In the genomic region with DNA sequence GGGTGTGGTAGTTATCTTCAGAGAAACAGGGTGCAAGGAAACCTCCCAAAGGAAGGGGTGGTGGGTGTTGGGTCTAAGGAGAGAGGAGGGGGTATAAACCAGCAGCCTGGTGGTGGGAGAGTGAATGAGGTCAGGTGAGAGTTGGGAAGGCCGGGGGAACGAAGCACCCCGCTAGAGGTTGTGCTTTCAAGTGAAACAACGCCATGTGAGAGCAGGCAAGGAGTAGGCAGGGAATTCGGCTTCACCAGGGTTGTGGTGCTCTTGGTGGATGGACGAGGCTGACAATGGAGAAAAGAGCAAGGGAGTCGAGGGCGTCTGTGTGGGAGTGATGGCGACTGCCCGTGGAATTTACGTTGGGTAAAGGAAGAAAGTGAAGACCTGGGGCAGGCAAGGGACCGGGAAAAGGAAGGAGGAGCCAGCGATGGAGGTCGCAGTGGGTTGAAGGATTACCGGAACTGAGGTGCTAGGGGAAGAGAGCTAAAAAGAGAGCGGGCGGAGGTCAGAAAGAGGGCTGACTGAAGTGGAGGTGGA, we compare ENCODE assay signal across 21 cellular contexts. TPM values are rescaled to one million over a fixed set of nuclear protein-coding genes. Genes with fewer than 3 reads are reported as not detected.
DNase-seq lines count a peak whose midpoint lies in the region; ATAC-seq, FAIRE-seq and TF ChIP-seq lines count a peak whose summit lies in the region.
"Had no signal": no experiment of that assay in that cellular context is flagged by ENCODE, and none has a peak within 500 bp of the region (broad histone marks: within the 10 kb centered on the region; RNA-seq: fewer than 3 reads in every experiment).

No MANE protein-coding gene starts in this region.

- H3K27me3 ChIP-seq in GM23338 (ENCODE audit: insufficient read depth), result peaks cover 72% of the 10 kb centered on the region
- peaks cover 71% of the 10 kb centered on the region for H3K27me3 ChIP-seq in neural progenitor cell
- H3K27me3 ChIP-seq in pancreas, result peaks cover 0 to 12% (median 0%) of the 10 kb centered on the region in 4 donors

- no peaks in the 10 kb centered on the region for H3K79me2 ChIP-seq in GM23338 (replicated peaks; ENCODE audit: insufficient read depth)
- no peaks in the 10 kb centered on the region for H3K79me2 ChIP-seq in neural progenitor cell (ENCODE audit: low read depth)

- H3K4me2 ChIP-seq in GM23338 (peak overlapping the region; percentile 88), neural progenitor cell (peak overlapping the region; percentile 73)
- H3K4me2 ChIP-seq: SK-N-SH had no signal

- H3F3A ChIP-seq in GM23338 (replicated peaks; ENCODE audit: low read depth), result peaks cover 7% of the 10 kb centered on the region
- peaks cover 17% of the 10 kb centered on the region for H3F3A ChIP-seq in neural progenitor cell (ENCODE audit: low read depth)

- H3K4me1 Mint-ChIP-seq in GM23338, result peaks cover 41% of the 10 kb centered on the region
- peaks cover 27% of the 10 kb centered on the region for H3K4me1 Mint-ChIP-seq in brain
- peaks cover 29% of the 10 kb centered on the region for H3K4me1 Mint-ChIP-seq in neural progenitor cell

- H4K20me1 ChIP-seq in GM23338 (replicated peaks; ENCODE audit: insufficient read depth) (no peaks in the 10 kb centered on the region), neural progenitor cell (ENCODE audit: low read depth) (peaks cover 4% of the 10 kb centered on the region)

- no peaks in the 10 kb centered on the region for H3K9me2 ChIP-seq in GM23338 (ENCODE audit: insufficient read depth)
- H3K9me2 ChIP-seq: SK-N-SH had no signal

- DNase-seq in GM23338 (ENCODE audit: low spot score) (peak; percentile 20), neural progenitor cell (ENCODE audit: low spot score) (no peak), NCI-H2196 (lab: John Stamatoyannopoulos, UW; ENCODE audit: unreplicated experiment) (no peak), pancreas (no peak)
- DNase-seq: activated naive CD4-positive, alpha-beta T cell treated with anti-CD3 and anti-CD28 coated beads, Interleukin-2, amount 50 U/mL, for 16 hours; activated T-cell treated with anti-CD3 and anti-CD28 coated beads, Interleukin-2, amount 50 U/mL, for 24 hours; DMS79 treated with DMSO at 0.1 percent for 48 hours; left cardiac atrium; MG63; SK-N-SH; stimulated activated CD4-positive, alpha-beta T cell treated with anti-CD3 and anti-CD28 coated beads, Interleukin-12 subunit alpha, Interleukin-12 subunit beta, amount 100 ng/mL, for 4 hours had no signal

- H2AFZ ChIP-seq in GM23338 (peak overlapping the region; percentile 98), neural progenitor cell (replicated peaks) (peak overlapping the region; percentile 28)

- TF ChIP-seq CTCF in GM23338 (conservative IDR thresholded peaks at IDR 0.05; ENCODE audit: low read depth in 2 of 2) (no peak), brain (conservative IDR thresholded peaks at IDR 0.05) (no peak), neural progenitor cell (IDR thresholded peaks at IDR 0.05) (no peak), pancreas (IDR thresholded peaks at IDR 0.05) (no peak)

- H3K27ac Mint-ChIP-seq in GM23338 (no peak overlapping the region), brain (no peak overlapping the region), neural progenitor cell (no peak overlapping the region)
- H3K27ac Mint-ChIP-seq: activated T-cell treated with anti-CD3 and anti-CD28 coated beads, Interleukin-2, amount 50 U/mL, for 24 hours had no signal

- no peak overlapping the region for H3K9ac ChIP-seq in neural progenitor cell
- H3K9ac ChIP-seq: SK-N-SH had no signal

- H3K27me3 Mint-ChIP-seq in GM23338 (ENCODE audit: insufficient read depth, low read depth, poor library complexity) (peaks cover 73% of the 10 kb centered on the region), brain (peaks cover 73% of the 10 kb centered on the region), neural progenitor cell (ENCODE audit: insufficient read depth, low read depth) (peaks cover 55% of the 10 kb centered on the region)

- 52 to 55% methylated on average over 17 of the region's 17 CpGs for WGBS in pancreas, 2 donors

- H3K36me3 ChIP-seq in GM23338 (ENCODE audit: insufficient read depth) (no peaks in the 10 kb centered on the region), neural progenitor cell (no peaks in the 10 kb centered on the region), pancreas (no peaks in the 10 kb centered on the region)
- H3K36me3 ChIP-seq: MG63 had no signal

- H3K9me3 Mint-ChIP-seq in GM23338 (peaks cover 9% of the 10 kb centered on the region; the same call in 2 of the 3 replicates), brain (peaks cover 0 to 24% (median 6%) of the 10 kb centered on the region in 5 experiments), neural progenitor cell (peaks cover 2% of the 10 kb centered on the region)
- H3K9me3 Mint-ChIP-seq: activated T-cell treated with anti-CD3 and anti-CD28 coated beads, Interleukin-2, amount 50 U/mL, for 24 hours had no signal

- H3K4me1 ChIP-seq in GM23338 (ENCODE audit: insufficient read depth), result peaks cover 21% of the 10 kb centered on the region
- H3K4me1 ChIP-seq in neural progenitor cell, result no peaks in the 10 kb centered on the region
- H3K4me1 ChIP-seq in pancreas, result peaks cover 0 to 9% (median 0%) of the 10 kb centered on the region in 3 donors

- no peaks in the 10 kb centered on the region for H3K9me3 ChIP-seq in iPS-18c (ENCODE audit: control insufficient read depth, insufficient read depth, low read length)
- no peaks in the 10 kb centered on the region for H3K9me3 ChIP-seq in neural progenitor cell (ENCODE audit: low read depth)
- no peaks in the 10 kb centered on the region for H3K9me3 ChIP-seq in pancreas
- H3K9me3 ChIP-seq: SK-N-SH had no signal

- H3K4me3 ChIP-seq in GM23338, result peak overlapping the region; percentile 57
- H3K4me3 ChIP-seq in iPS-18c (ENCODE audit: insufficient read depth, low read depth, low read length), result peak overlapping the region; percentile 45
- peak overlapping the region; percentile 42 for H3K4me3 ChIP-seq in neural progenitor cell
- no peak overlapping the region for H3K4me3 ChIP-seq in pancreas
- H3K4me3 ChIP-seq: MG63 had no signal

- ATAC-seq in GM23338 (no peak), GM19023 (IDR thresholded peaks at IDR 0.05; ENCODE audit: unreplicated experiment) (no peak), GM18502 (IDR thresholded peaks at IDR 0.05; ENCODE audit: poor library complexity, unreplicated experiment) (no peak), pancreas (no peak)
- ATAC-seq: left cardiac atrium had no signal

- H3K27ac ChIP-seq in GM23338 (ENCODE audit: low read depth), result no peak overlapping the region
- H3K27ac ChIP-seq in neural progenitor cell, result no peak overlapping the region
- H3K27ac ChIP-seq in pancreas, result no peak overlapping the region
- H3K27ac ChIP-seq: RWPE1 had no signal

- H3K36me3 Mint-ChIP-seq in GM23338 (ENCODE audit: low read depth) (no peaks in the 10 kb centered on the region; the same call in 2 of the 3 replicates), brain (no peaks in the 10 kb centered on the region), neural progenitor cell (peaks cover 1% of the 10 kb centered on the region)

- no peak for FAIRE-seq in pancreas (lab: Jason Lieb, UNC)
- FAIRE-seq: GM12892 had no signal

- intact Hi-C loops in pancreas (cut with DNase I), result no loop called here

- peak overlapping the region; percentile 75 for H3K4me3 Mint-ChIP-seq in GM23338
- peak overlapping the region in 4 of 5 experiments; percentile 41 to 76 (median 57) for H3K4me3 Mint-ChIP-seq in brain
- peak overlapping the region; percentile 19 for H3K4me3 Mint-ChIP-seq in neural progenitor cell
- H3K4me3 Mint-ChIP-seq: activated T-cell treated with anti-CD3 and anti-CD28 coated beads, Interleukin-2, amount 50 U/mL, for 24 hours had no signal

TF ChIP-seq in GM23338, 12 proteins besides CTCF, POLR2A, EP300 and RAD21 (continues in another document):
- no peak for TF ChIP-seq CREB1 (CRISPR knock-in tag; IDR thresholded peaks at IDR 0.05; ENCODE audit: low read depth)
- TF ChIP-seq, protein P1, sequence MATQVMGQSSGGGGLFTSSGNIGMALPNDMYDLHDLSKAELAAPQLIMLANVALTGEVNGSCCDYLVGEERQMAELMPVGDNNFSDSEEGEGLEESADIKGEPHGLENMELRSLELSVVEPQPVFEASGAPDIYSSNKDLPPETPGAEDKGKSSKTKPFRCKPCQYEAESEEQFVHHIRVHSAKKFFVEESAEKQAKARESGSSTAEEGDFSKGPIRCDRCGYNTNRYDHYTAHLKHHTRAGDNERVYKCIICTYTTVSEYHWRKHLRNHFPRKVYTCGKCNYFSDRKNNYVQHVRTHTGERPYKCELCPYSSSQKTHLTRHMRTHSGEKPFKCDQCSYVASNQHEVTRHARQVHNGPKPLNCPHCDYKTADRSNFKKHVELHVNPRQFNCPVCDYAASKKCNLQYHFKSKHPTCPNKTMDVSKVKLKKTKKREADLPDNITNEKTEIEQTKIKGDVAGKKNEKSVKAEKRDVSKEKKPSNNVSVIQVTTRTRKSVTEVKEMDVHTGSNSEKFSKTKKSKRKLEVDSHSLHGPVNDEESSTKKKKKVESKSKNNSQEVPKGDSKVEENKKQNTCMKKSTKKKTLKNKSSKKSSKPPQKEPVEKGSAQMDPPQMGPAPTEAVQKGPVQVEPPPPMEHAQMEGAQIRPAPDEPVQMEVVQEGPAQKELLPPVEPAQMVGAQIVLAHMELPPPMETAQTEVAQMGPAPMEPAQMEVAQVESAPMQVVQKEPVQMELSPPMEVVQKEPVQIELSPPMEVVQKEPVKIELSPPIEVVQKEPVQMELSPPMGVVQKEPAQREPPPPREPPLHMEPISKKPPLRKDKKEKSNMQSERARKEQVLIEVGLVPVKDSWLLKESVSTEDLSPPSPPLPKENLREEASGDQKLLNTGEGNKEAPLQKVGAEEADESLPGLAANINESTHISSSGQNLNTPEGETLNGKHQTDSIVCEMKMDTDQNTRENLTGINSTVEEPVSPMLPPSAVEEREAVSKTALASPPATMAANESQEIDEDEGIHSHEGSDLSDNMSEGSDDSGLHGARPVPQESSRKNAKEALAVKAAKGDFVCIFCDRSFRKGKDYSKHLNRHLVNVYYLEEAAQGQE (IDR thresholded peaks at IDR 0.05; ENCODE audit: unreplicated experiment), result no peak
- TF ChIP-seq EZH2phosphoT487 (IDR thresholded peaks at IDR 0.05; ENCODE audit: unreplicated experiment), result no peak
- TF ChIP-seq ZNF331 (CRISPR knock-in tag; IDR thresholded peaks at IDR 0.05; ENCODE audit: low read depth), result no peak

RNA-seq across cellular contexts. Expression of a gene that starts 2.1 kb away (rescaled TPM):
- total RNA-seq in GM23338 (2014; rRNA removed; shearing (Covaris generic)), result 0.17 and 0.54 TPM in 2 replicates
- polyA plus RNA-seq in GM23338 (2016; fragmentation: Nextera tagmentation; extraction: Ambion mirVana) (0.17 TPM in 1 of 2 replicates, not detected in the other), brain (ENCODE audit: insufficient read depth, low read depth, low replicate concordance) (not detected), pancreas (not detected)
- total RNA-seq in neural progenitor cell (ENCODE audit: low replicate concordance) (not detected in 2 replicates), pancreas (not detected)
- total RNA-seq: chondrocyte, left cardiac atrium, mesenteric fat pad, renal cortical epithelial cell, ureter had no signal
- polyA plus RNA-seq: SK-N-SH had no signal

RNA-seq across cellular contexts. Expression of a gene that starts 29.7 kb away (rescaled TPM):
- 1.3 and 3.1 TPM in 2 replicates for total RNA-seq in GM23338 (2014; rRNA removed; shearing (Covaris generic))
- polyA plus RNA-seq in GM23338 (2016; fragmentation: Nextera tagmentation; extraction: Ambion mirVana) (8.4 and 9.3 TPM in 2 replicates), brain (ENCODE audit: insufficient read depth, low read depth, low replicate concordance) (3.3 TPM), pancreas (1 to 10 TPM; 2.5 to 3.7 TPM)
- total RNA-seq in neural progenitor cell (ENCODE audit: low replicate concordance) (1.7 and 2.9 TPM in 2 replicates), pancreas (1 to 10 TPM; 3.2 to 4.4 (median 3.6) TPM)

Comparison
In these comparisons a context has a peak if more than half of its experiments do, and no peak if none do; other contexts are left out.
1. H3K4me3 ChIP-seq: peak in GM23338 (single experiment), iPS-18c (single experiment) and neural progenitor cell (single experiment); none in pancreas (0 of 4).
2. H3K4me3 Mint-ChIP-seq: peak in every context shown above with its lines; median percentile 75 in GM23338; 57 in brain; 19 in neural progenitor cell.